Comparison of ENCODE assay signal across 9 cellular contexts in genomic region chr22:30253205-30253852, GRCh38. TPM values are rescaled to one million over a fixed set of nuclear protein-coding genes. Genes with fewer than 3 reads are reported as not detected.
DNase-seq lines count a peak whose midpoint lies in the region; ATAC-seq and TF ChIP-seq lines count a peak whose summit lies in the region.
"Had no signal": no experiment of that assay in that cellular context is flagged by ENCODE, and none has a peak within 500 bp of the region (broad histone marks: within the 10 kb centered on the region; RNA-seq: fewer than 3 reads in every experiment).

No MANE protein-coding gene starts in this region.

- peaks cover 46% of the 10 kb centered on the region for H3K4me1 Mint-ChIP-seq in activated naive CD8-positive, alpha-beta T cell treated with anti-CD3 and anti-CD28 coated beads, Interleukin-2, amount 10 ng/mL, durations not matched to agents 7 days and 5 days
- peaks cover 30% of the 10 kb centered on the region for H3K4me1 Mint-ChIP-seq in activated naive CD8-positive, alpha-beta T cell treated with anti-CD3 and anti-CD28 coated beads for 36 hours
- H3K4me1 Mint-ChIP-seq in activated naive CD4-positive, alpha-beta T cell treated with anti-CD3 and anti-CD28 coated beads, Interleukin-2, amount 10 ng/mL, durations not matched to agents 7 days and 5 days, result peaks cover 65% of the 10 kb centered on the region
- peaks cover 18% of the 10 kb centered on the region for H3K4me1 Mint-ChIP-seq in T-helper 17 cell

- H3K4me3 ChIP-seq in uterus, result no peak overlapping the region

- H3K27me3 ChIP-seq in uterus, result no peaks in the 10 kb centered on the region

- no peaks in the 10 kb centered on the region for H3K36me3 Mint-ChIP-seq in activated naive CD8-positive, alpha-beta T cell treated with anti-CD3 and anti-CD28 coated beads, Interleukin-2, amount 10 ng/mL, durations not matched to agents 7 days and 5 days
- H3K36me3 Mint-ChIP-seq in activated naive CD8-positive, alpha-beta T cell treated with anti-CD3 and anti-CD28 coated beads for 36 hours, result no peaks in the 10 kb centered on the region
- H3K36me3 Mint-ChIP-seq in activated naive CD4-positive, alpha-beta T cell treated with anti-CD3 and anti-CD28 coated beads, Interleukin-2, amount 10 ng/mL, durations not matched to agents 7 days and 5 days, result peaks cover 1% of the 10 kb centered on the region
- peaks cover under 1% of the 10 kb centered on the region for H3K36me3 Mint-ChIP-seq in T-helper 17 cell (ENCODE audit: low read depth)

- H3K9me3 ChIP-seq in uterus (no peaks in the 10 kb centered on the region), T-helper 17 cell (ENCODE audit: control insufficient read depth, low read length, poor library complexity, severe bottlenecking) (no peaks in the 10 kb centered on the region)

- no peak for TF ChIP-seq POLR2A in uterus (IDR thresholded peaks at IDR 0.05)

- H3K27me3 Mint-ChIP-seq in activated naive CD8-positive, alpha-beta T cell treated with anti-CD3 and anti-CD28 coated beads, Interleukin-2, amount 10 ng/mL, durations not matched to agents 7 days and 5 days, result no peaks in the 10 kb centered on the region
- H3K27me3 Mint-ChIP-seq in activated naive CD8-positive, alpha-beta T cell treated with anti-CD3 and anti-CD28 coated beads for 36 hours, result peaks cover 7% of the 10 kb centered on the region
- no peaks in the 10 kb centered on the region for H3K27me3 Mint-ChIP-seq in activated naive CD4-positive, alpha-beta T cell treated with anti-CD3 and anti-CD28 coated beads, Interleukin-2, amount 10 ng/mL, durations not matched to agents 7 days and 5 days
- H3K27me3 Mint-ChIP-seq in T-helper 17 cell, result no peaks in the 10 kb centered on the region

- POLR2A ChIA-PET in activated naive CD8-positive, alpha-beta T cell treated with anti-CD3 and anti-CD28 coated beads, Interleukin-2, amount 10 ng/mL, durations not matched to agents 7 days and 5 days (lab: Charles Lee), result interaction anchor here (0.7 to 2.9 kb wide), 8 partner anchors 10 to 77 kb away, joined by 3 to 11 read pairs (median 4); no protein-coding TSS in a partner anchor

- ATAC-seq in activated naive CD8-positive, alpha-beta T cell treated with anti-CD3 and anti-CD28 coated beads, Interleukin-2, amount 10 ng/mL, durations not matched to agents 7 days and 5 days (ENCODE audit: low read depth), result no peak
- ATAC-seq in GM18858 (IDR thresholded peaks at IDR 0.05; ENCODE audit: unreplicated experiment) (no peak), T-helper 17 cell (no peak)

- DNase-seq in activated naive CD8-positive, alpha-beta T cell treated with anti-CD3 and anti-CD28 coated beads, Interleukin-2, amount 10 ng/mL, durations not matched to agents 7 days and 5 days, result no peak
- DNase-seq in activated naive CD8-positive, alpha-beta T cell treated with anti-CD3 and anti-CD28 coated beads for 36 hours, result no peak
- DNase-seq in amygdala (lab: John Stamatoyannopoulos, UW), result peak in 46 of 56 donors; percentile 8 to 91 (median 49)
- peak; percentile 72 to 77 for DNase-seq in lung microvascular endothelial cell (ENCODE audit: low read depth in 2 of 2)
- DNase-seq in uterus, result peak; percentile 49 to 56
- no peak for DNase-seq in activated naive CD4-positive, alpha-beta T cell treated with anti-CD3 and anti-CD28 coated beads, Interleukin-2, amount 10 ng/mL, durations not matched to agents 7 days and 5 days
- DNase-seq in T-helper 17 cell, result no peak
- DNase-seq: CD4-positive, alpha-beta T cell had no signal

- H3K9me3 Mint-ChIP-seq in activated naive CD8-positive, alpha-beta T cell treated with anti-CD3 and anti-CD28 coated beads, Interleukin-2, amount 10 ng/mL, durations not matched to agents 7 days and 5 days, result no peaks in the 10 kb centered on the region
- no peaks in the 10 kb centered on the region for H3K9me3 Mint-ChIP-seq in activated naive CD8-positive, alpha-beta T cell treated with anti-CD3 and anti-CD28 coated beads for 36 hours
- H3K9me3 Mint-ChIP-seq in activated naive CD4-positive, alpha-beta T cell treated with anti-CD3 and anti-CD28 coated beads, Interleukin-2, amount 10 ng/mL, durations not matched to agents 7 days and 5 days, result no peaks in the 10 kb centered on the region
- H3K9me3 Mint-ChIP-seq: CD4-positive, alpha-beta T cell had no signal

- intact Hi-C loops in uterus (cut with DNase I; ENCODE audit: low total_unique reads), result no loop called here

- CTCF ChIA-PET in activated naive CD4-positive, alpha-beta T cell treated with anti-CD3 and anti-CD28 coated beads, Interleukin-2, amount 10 ng/mL, durations not matched to agents 7 days and 5 days (lab: Charles Lee), result interaction anchor here (1.2 to 1.5 kb wide), 4 partner anchors 10 to 156 kb away, joined by 3 to 5 read pairs (median 4); no protein-coding TSS in a partner anchor

- no peaks in the 10 kb centered on the region for H3K36me3 ChIP-seq in uterus

- TF ChIP-seq CTCF in uterus (IDR thresholded peaks at IDR 0.05), result no peak

- H3K4me1 ChIP-seq in uterus, result no peaks in the 10 kb centered on the region

- no peak overlapping the region for H3K27ac ChIP-seq in uterus

- peak overlapping the region; percentile 93 for H3K27ac Mint-ChIP-seq in activated naive CD8-positive, alpha-beta T cell treated with anti-CD3 and anti-CD28 coated beads, Interleukin-2, amount 10 ng/mL, durations not matched to agents 7 days and 5 days
- no peak overlapping the region for H3K27ac Mint-ChIP-seq in activated naive CD8-positive, alpha-beta T cell treated with anti-CD3 and anti-CD28 coated beads for 36 hours
- H3K27ac Mint-ChIP-seq in activated naive CD4-positive, alpha-beta T cell treated with anti-CD3 and anti-CD28 coated beads, Interleukin-2, amount 10 ng/mL, durations not matched to agents 7 days and 5 days, result no peak overlapping the region
- H3K27ac Mint-ChIP-seq in T-helper 17 cell, result no peak overlapping the region
- H3K27ac Mint-ChIP-seq: CD4-positive, alpha-beta T cell had no signal

- H3K4me3 Mint-ChIP-seq in activated naive CD8-positive, alpha-beta T cell treated with anti-CD3 and anti-CD28 coated beads, Interleukin-2, amount 10 ng/mL, durations not matched to agents 7 days and 5 days, result peak overlapping the region; percentile 75
- H3K4me3 Mint-ChIP-seq in activated naive CD8-positive, alpha-beta T cell treated with anti-CD3 and anti-CD28 coated beads for 36 hours, result no peak overlapping the region
- no peak overlapping the region for H3K4me3 Mint-ChIP-seq in activated naive CD4-positive, alpha-beta T cell treated with anti-CD3 and anti-CD28 coated beads, Interleukin-2, amount 10 ng/mL, durations not matched to agents 7 days and 5 days
- H3K4me3 Mint-ChIP-seq in T-helper 17 cell, result no peak overlapping the region
- H3K4me3 Mint-ChIP-seq: CD4-positive, alpha-beta T cell had no signal

RNA-seq across cellular contexts. Expression of gene LIF, which starts 6.8 kb away (rescaled TPM):
- 100 to 1,000 TPM; 508 to 564 TPM for total RNA-seq in activated naive CD8-positive, alpha-beta T cell treated with anti-CD3 and anti-CD28 coated beads, Interleukin-2, amount 10 ng/mL, durations not matched to agents 7 days and 5 days
- 100 to 1,000 TPM; 282 to 288 TPM for total RNA-seq in activated naive CD8-positive, alpha-beta T cell treated with anti-CD3 and anti-CD28 coated beads for 36 hours
- total RNA-seq in lung microvascular endothelial cell (0.20 and 0.22 TPM in 2 replicates), uterus (1 to 10 TPM in 2 of 4 donors, under 1 TPM in 1, not detected in 1; under 0.01 to 3.0 (median 1.5) TPM), T-helper 17 cell (1 to 10 TPM; 1.8 to 5.3 TPM)

RNA-seq across cellular contexts. Expression of gene OSM, which starts 13.3 kb away (rescaled TPM):
- total RNA-seq in activated naive CD8-positive, alpha-beta T cell treated with anti-CD3 and anti-CD28 coated beads, Interleukin-2, amount 10 ng/mL, durations not matched to agents 7 days and 5 days, result 100 to 1,000 TPM; 125 to 142 TPM
- 10 to 100 TPM; 47.9 to 50.7 TPM for total RNA-seq in activated naive CD8-positive, alpha-beta T cell treated with anti-CD3 and anti-CD28 coated beads for 36 hours
- not detected in 2 replicates for total RNA-seq in lung microvascular endothelial cell
- total RNA-seq in uterus, result 1 to 10 TPM in 1 of 4 donors, under 1 TPM in 2, not detected in 1; 0.76 to 8.8 (median 0.76) TPM
- total RNA-seq in T-helper 17 cell, result 10 to 100 TPM; 29.1 to 35.2 TPM

RNA-seq across cellular contexts. Expression of gene CASTOR1, which starts 36.0 kb away (rescaled TPM):
- 10 to 100 TPM; 24.2 to 27.5 TPM for total RNA-seq in activated naive CD8-positive, alpha-beta T cell treated with anti-CD3 and anti-CD28 coated beads, Interleukin-2, amount 10 ng/mL, durations not matched to agents 7 days and 5 days
- total RNA-seq in activated naive CD8-positive, alpha-beta T cell treated with anti-CD3 and anti-CD28 coated beads for 36 hours, result 1 to 10 TPM; 2.8 to 3.5 TPM
- total RNA-seq in lung microvascular endothelial cell (5.0 and 6.5 TPM in 2 replicates), uterus (10 to 100 TPM; 15.8 to 67.1 (median 27.7) TPM), T-helper 17 cell (10 to 100 TPM; 10.6 to 12.4 TPM)

Comparison
In these comparisons a context has a peak if more than half of its experiments do, and no peak if none do; other contexts are left out.
1. DNase-seq: peak in amygdala (46 of 56), lung microvascular endothelial cell (2 of 2) and uterus (2 of 2); none in activated naive CD8-positive, alpha-beta T cell treated with anti-CD3 and anti-CD28 coated beads, Interleukin-2, amount 10 ng/mL, durations not matched to agents 7 days and 5 days (single experiment), activated naive CD8-positive, alpha-beta T cell treated with anti-CD3 and anti-CD28 coated beads for 36 hours (single experiment), activated naive CD4-positive, alpha-beta T cell treated with anti-CD3 and anti-CD28 coated beads, Interleukin-2, amount 10 ng/mL, durations not matched to agents 7 days and 5 days (single experiment) and T-helper 17 cell (0 of 3).
2. RNA of gene LIF, which starts 6.8 kb away (total RNA-seq): 508 to 564 TPM in activated naive CD8-positive, alpha-beta T cell treated with anti-CD3 and anti-CD28 coated beads, Interleukin-2, amount 10 ng/mL, durations not matched to agents 7 days and 5 days and 282 to 288 TPM in activated naive CD8-positive, alpha-beta T cell treated with anti-CD3 and anti-CD28 coated beads for 36 hours; 1.8 to 5.3 TPM in T-helper 17 cell, under 0.01 to 3.0 TPM in uterus and 0.20 to 0.22 TPM in lung microvascular endothelial cell; every median in the first group is over 10 times any median in the second.